Comparison of ENCODE assay signal across 9 cellular contexts in genomic region chr6:111989743-111990142, GRCh38.
DNase-seq lines count a peak whose midpoint lies in the region; ATAC-seq, FAIRE-seq and TF ChIP-seq lines count a peak whose summit lies in the region.
"Had no signal": no experiment of that assay in that cellular context is flagged by ENCODE, and none has a peak within 500 bp of the region (broad histone marks: within the 10 kb centered on the region; RNA-seq: fewer than 3 reads in every experiment).

No MANE protein-coding gene starts in this region.

- SMC1A ChIA-PET in GM12878 (lab: Charles Lee; ENCODE audit: uncharacterized antibody, unreplicated experiment), result interaction anchor here (0.8 to 2.0 kb wide), 16 partner anchors 9 to 280 kb away, joined by 3 to 7 read pairs (median 3); no protein-coding TSS in a partner anchor

- BruUV-seq in GM12878 (replicated peaks; lab: Mats Ljungman, UMichigan), result no TSS peak

- H3K36me3 ChIP-seq in GM12878 (ENCODE audit: control insufficient read depth in 2 of 2, insufficient read depth in 2 of 2, low read length in 1 of 2) (no peaks in the 10 kb centered on the region), stomach (no peaks in the 10 kb centered on the region)

- ATAC-seq in GM19452 (IDR thresholded peaks at IDR 0.05; ENCODE audit: unreplicated experiment) (peak; percentile 57), HG03196 (IDR thresholded peaks at IDR 0.05; ENCODE audit: unreplicated experiment) (peak; percentile 50), GM12878 (peak; percentile 74), right cardiac atrium (no peak)

- H3K79me2 ChIP-seq in GM12878 (ENCODE audit: control insufficient read depth, insufficient read depth, low read length), result no peaks in the 10 kb centered on the region

- H3K4me3 ChIP-seq in GM12878 (no peak overlapping the region), right cardiac atrium (ENCODE audit: low read length) (no peak overlapping the region), stomach (no peak overlapping the region)

- H3K4me1 ChIP-seq in GM12878 (ENCODE audit: control insufficient read depth, insufficient read depth, low read length), result peaks cover 43% of the 10 kb centered on the region
- no peaks in the 10 kb centered on the region for H3K4me1 ChIP-seq in right cardiac atrium (ENCODE audit: control insufficient read depth, insufficient read depth, low read length)
- peaks cover 0 to 6% (median 0%) of the 10 kb centered on the region in 4 donors for H3K4me1 ChIP-seq in stomach

- POLR2A ChIA-PET in GM12878 (lab: Charles Lee), result interaction anchor here (0.5 kb wide), 1 partner anchor 21 kb away, joined by 3 read pairs; no protein-coding TSS in a partner anchor

- peak overlapping the region; percentile 50; the same call in 1 of the 2 replicates for H3K4me2 ChIP-seq in GM12878 (ENCODE audit: control insufficient read depth, insufficient read depth)

- TF ChIP-seq RAD21 in GM12878 (IDR thresholded peaks at IDR 0.05; ENCODE audit: insufficient read depth, low read depth, low read length), result peak; percentile 12; the same call in 1 of the 2 replicates

- H4K20me1 ChIP-seq in GM12878 (ENCODE audit: control insufficient read depth, insufficient read depth), result no peaks in the 10 kb centered on the region

- H3K9ac ChIP-seq in GM12878 (ENCODE audit: control insufficient read depth, insufficient read depth, low read length), result no peak overlapping the region

- TF ChIP-seq EP300 in GM12878 (IDR thresholded peaks at IDR 0.05; ENCODE audit: borderline replicate concordance in 1 of 2, control insufficient read depth in 1 of 2, low read depth in 2 of 2, low read length in 2 of 2), result no peak
- TF ChIP-seq EP300 in stomach (IDR thresholded peaks at IDR 0.05), result no peak

- no peaks in the 10 kb centered on the region; the same call in 2 of the 3 replicates for H3K9me3 ChIP-seq in GM12878 (replicated peaks; ENCODE audit: control insufficient read depth, insufficient read depth, low read length)
- H3K9me3 ChIP-seq in right cardiac atrium (ENCODE audit: control insufficient read depth, low read length), result no peaks in the 10 kb centered on the region
- no peaks in the 10 kb centered on the region for H3K9me3 ChIP-seq in stomach

- in situ Hi-C loops in GM12878 (cut with MboI), result no loop called here

- 0% methylated on average over 2 of the region's 2 CpGs for WGBS in GM12878 (ENCODE audit: insufficient coverage, insufficient replicate concordance, low lambda C conversion rate, missing lambda C conversion rate)
- 86% methylated on average over 2 of the region's 2 CpGs for WGBS in right cardiac atrium
- 56 to 73% (median 65%) methylated on average over 2 of the region's 2 CpGs for WGBS in stomach, 5 donors

- H3K27me3 ChIP-seq in GM12878 (replicated peaks in 1 of 2; ENCODE audit: control insufficient read depth in 2 of 2, insufficient read depth in 2 of 2, low read length in 1 of 2), result no peaks in the 10 kb centered on the region
- no peaks in the 10 kb centered on the region for H3K27me3 ChIP-seq in right cardiac atrium (ENCODE audit: control insufficient read depth, insufficient read depth)
- H3K27me3 ChIP-seq in stomach, result no peaks in the 10 kb centered on the region

- CTCF ChIA-PET in GM12878 (lab: Yijun Ruan, JAX), result interaction anchor here (0.9 to 1.1 kb wide), 5 partner anchors 39 to 309 kb away, joined by 3 to 5 read pairs (median 4); no protein-coding TSS in a partner anchor

- DNase-seq in DMS79 (lab: John Stamatoyannopoulos, UW), result peak; percentile 73
- DNase-seq in GM12878 (ENCODE audit: low read depth, low spot score), result no peak
- no peak for DNase-seq in right cardiac atrium
- DNase-seq in AG08396 (ENCODE audit: low spot score), result no peak
- DNase-seq in stomach, result no peak
- DNase-seq in amniotic stem cell (lab: John Stamatoyannopoulos, UW), result no peak

- FAIRE-seq in GM12878 (lab: Jason Lieb, UNC), result no peak
- FAIRE-seq: GM19239 had no signal

- H2AFZ ChIP-seq in GM12878 (ENCODE audit: control insufficient read depth, low read depth, low read length), result peak overlapping the region; percentile 66

- peak overlapping the region; percentile 75 for H3K27ac ChIP-seq in GM12878 (ENCODE audit: control insufficient read depth, insufficient read depth)
- H3K27ac ChIP-seq in right cardiac atrium (ENCODE audit: low read length), result no peak overlapping the region
- H3K27ac ChIP-seq in stomach, result peak overlapping the region in 1 of 5 donors; percentile 28

- RAD21 ChIA-PET in GM12878 (lab: Charles Lee; ENCODE audit: unreplicated experiment), result interaction anchor here (0.7 to 1.7 kb wide), 9 partner anchors 32 to 264 kb away, joined by 3 to 14 read pairs (median 4); no protein-coding TSS in a partner anchor

- TF ChIP-seq POLR2A in GM12878 (IDR thresholded peaks at IDR 0.05; ENCODE audit: low read depth, low read length), result no peak
- TF ChIP-seq POLR2A in stomach (IDR thresholded peaks at IDR 0.05), result no peak

- intact Hi-C loops in GM12878 (cut with micrococcal nuclease; ENCODE audit: unreplicated experiment), result no loop called here
- intact Hi-C loops in right cardiac atrium (cut with DNase I), result no loop called here
- intact Hi-C loops in stomach (cut with DNase I; ENCODE audit: low total_unique reads), result loop anchor here (10.0 kb wide), 1 partner anchor 115 kb away; the partner anchor contains the start of gene FYN

- TF ChIP-seq CTCF in GM12878 (IDR thresholded peaks at IDR 0.05 in 2 of 3, conservative IDR thresholded peaks at IDR 0.05 in 1 of 3; ENCODE audit: control insufficient read depth in 2 of 3, extremely low read depth in 1 of 3, insufficient read depth in 1 of 3, low read depth in 3 of 3, low read length in 3 of 3) (no peak), stomach (IDR thresholded peaks at IDR 0.05) (no peak)

TF ChIP-seq in GM12878, 131 proteins besides CTCF, POLR2A, EP300 and RAD21:
- no peak for TF ChIP-seq SUZ12 (IDR thresholded peaks at IDR 0.05; ENCODE audit: unreplicated experiment)
- TF ChIP-seq GABPA (IDR thresholded peaks at IDR 0.05; ENCODE audit: low read depth), result peak; percentile 63; the same call in 1 of the 2 replicates
- TF ChIP-seq MAX (IDR thresholded peaks at IDR 0.05; ENCODE audit: low read depth, low read length), result no peak
- peak in 1 of 2 experiments; percentile 18; a peak in 1 of 4 replicates for TF ChIP-seq ETV6 (conservative IDR thresholded peaks at IDR 0.05 in 1 of 2, IDR thresholded peaks at IDR 0.05 in 1 of 2; ENCODE audit: borderline replicate concordance in 1 of 2, low read depth in 1 of 2)
- 0 out of 2 replicates have a peak, but pooled peaks have one; percentile 0 for TF ChIP-seq CREB1 (IDR thresholded peaks at IDR 0.05; ENCODE audit: low read depth)
- no peak for TF ChIP-seq BACH1 (IDR thresholded peaks at IDR 0.05; ENCODE audit: borderline replicate concordance)
- TF ChIP-seq CREM (IDR thresholded peaks at IDR 0.05; ENCODE audit: low read depth), result peak; percentile 20; the same call in 1 of the 2 replicates
- 0 out of 2 replicates have a peak, but pooled peaks have one; percentile 38 for TF ChIP-seq ATF7 (IDR thresholded peaks at IDR 0.05; ENCODE audit: low read depth)
- TF ChIP-seq RUNX3 (IDR thresholded peaks at IDR 0.05; ENCODE audit: low read length), result peak; percentile 17
- TF ChIP-seq NR2F1 (conservative IDR thresholded peaks at IDR 0.05), result peak; percentile 57; the same call in 1 of the 2 replicates
- peak; percentile 60 for TF ChIP-seq NFIC (IDR thresholded peaks at IDR 0.05; ENCODE audit: low read depth, low read length)
- no peak for TF ChIP-seq TCF7 (IDR thresholded peaks at IDR 0.05; ENCODE audit: borderline replicate concordance)
- TF ChIP-seq CBFB (IDR thresholded peaks at IDR 0.05; ENCODE audit: low read depth), result 0 out of 2 replicates have a peak, but pooled peaks have one; percentile 10
- no peak for TF ChIP-seq SPI1 (IDR thresholded peaks at IDR 0.05; ENCODE audit: borderline replicate concordance, insufficient read depth, low read depth, low read length)

Comparison
In these comparisons a context has a peak if more than half of its experiments do, and no peak if none do; other contexts are left out.
1. ATAC-seq: peak in GM19452 (single experiment), HG03196 (single experiment) and GM12878 (single experiment); none in right cardiac atrium (0 of 2).